Comparison of ENCODE assay signal across 28 cellular contexts in the genomic region with DNA sequence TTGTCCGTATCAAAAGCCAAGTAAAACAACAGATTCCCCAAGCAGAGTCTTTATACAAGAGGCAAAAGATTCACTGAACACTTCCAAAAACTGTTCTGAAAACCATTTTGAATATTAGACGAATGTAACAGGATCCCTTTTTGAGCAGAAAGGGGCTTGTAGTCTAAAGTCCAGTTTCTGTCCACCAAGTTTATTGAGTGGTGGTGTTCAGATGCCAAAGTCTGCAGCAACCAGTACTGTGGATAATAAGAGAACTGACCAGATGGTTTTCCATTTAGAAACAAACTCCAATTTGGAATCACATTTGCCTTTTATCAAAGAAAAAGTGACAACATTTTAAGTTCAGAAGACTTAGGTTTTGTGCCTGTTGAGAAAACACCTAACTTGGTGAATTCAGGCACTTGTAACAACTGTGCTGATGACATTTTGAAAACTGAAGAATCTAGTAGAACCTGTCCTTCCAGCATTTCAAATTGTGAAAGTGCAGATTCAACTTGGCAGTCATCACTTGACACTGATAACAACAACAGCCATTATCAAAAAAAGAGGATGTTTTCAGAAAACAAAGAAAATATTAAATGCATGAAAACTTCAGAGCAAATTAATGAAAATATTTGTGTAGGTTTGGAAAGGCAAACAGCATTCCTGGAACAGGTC.
DNase-seq lines count a peak whose midpoint lies in the region; ATAC-seq and TF ChIP-seq lines count a peak whose summit lies in the region.
"Had no signal": no experiment of that assay in that cellular context is flagged by ENCODE, and none has a peak within 500 bp of the region (broad histone marks: within the 10 kb centered on the region; RNA-seq: fewer than 3 reads in every experiment).

No MANE protein-coding gene starts in this region.

- peaks cover 13% of the 10 kb centered on the region; the same call in 1 of the 2 replicates for H3K4me1 ChIP-seq in Caco-2
- H3K4me1 ChIP-seq in GM23338 (ENCODE audit: insufficient read depth), result no peaks in the 10 kb centered on the region
- H3K4me1 ChIP-seq in foreskin keratinocyte, result no peaks in the 10 kb centered on the region
- peaks cover 2% of the 10 kb centered on the region for H3K4me1 ChIP-seq in parathyroid adenoma
- H3K4me1 ChIP-seq: HAP-1 had no signal

- H3K4me2 ChIP-seq in GM23338 (no peak overlapping the region), parathyroid adenoma (ENCODE audit: low read length) (peak overlapping the region; percentile 65)

- CTCF ChIA-PET in Caco-2 (lab: Charles Lee), result no interaction called here

- H3K36me3 ChIP-seq in Caco-2 (ENCODE audit: control insufficient read depth, insufficient read depth, low read length) (no peaks in the 10 kb centered on the region), GM23338 (ENCODE audit: insufficient read depth) (no peaks in the 10 kb centered on the region), parathyroid adenoma (ENCODE audit: control insufficient read depth, insufficient read depth, low read length) (no peaks in the 10 kb centered on the region)
- H3K36me3 ChIP-seq: HAP-1, heart right ventricle, neutrophil, tibial artery had no signal

- H3K27ac Mint-ChIP-seq in Caco-2 (ENCODE audit: unreplicated experiment) (peak overlapping the region; percentile 58), GM23338 (no peak overlapping the region)
- H3K27ac Mint-ChIP-seq: effector memory CD8-positive, alpha-beta T cell; memory B cell had no signal

- H3K4me3 Mint-ChIP-seq in Caco-2 (ENCODE audit: unreplicated experiment) (no peak overlapping the region), GM23338 (no peak overlapping the region)
- H3K4me3 Mint-ChIP-seq: effector memory CD8-positive, alpha-beta T cell; memory B cell; stimulated activated naive CD8-positive, alpha-beta T cell treated with anti-CD3 and anti-CD28 coated beads, Interleukin-15, amount 100 ng/mL, for 72 hours had no signal

- H3K4me1 Mint-ChIP-seq in Caco-2 (ENCODE audit: low read depth, unreplicated experiment) (peaks cover 16% of the 10 kb centered on the region), GM23338 (peaks cover 12% of the 10 kb centered on the region; the same call in 2 of the 3 replicates)
- H3K4me1 Mint-ChIP-seq: memory B cell had no signal

- no peak overlapping the region for H3K9ac ChIP-seq in parathyroid adenoma

- intact Hi-C loops in Caco-2 (cut with micrococcal nuclease; ENCODE audit: unreplicated experiment), result no loop called here

- DNase-seq in Caco-2 (peak in 1 of 2 experiments; percentile 65), GM23338 (ENCODE audit: low spot score) (peak; percentile 34), foreskin keratinocyte (peak; percentile 13 to 26), SHP77 treated with DMSO at 0.1 percent for 48 hours (lab: John Stamatoyannopoulos, UW) (no peak)
- DNase-seq: activated CD4-positive, alpha-beta T cell treated with anti-CD3 and anti-CD28 coated beads for 4 hours; activated CD8-positive, alpha-beta memory T cell treated with anti-CD3 and anti-CD28 coated beads for 24 hours; activated effector memory CD4-positive, alpha-beta T cell treated with Interleukin-2 at 50 U/mL for 16 hours; caudate nucleus; cortex of kidney; effector memory CD8-positive, alpha-beta T cell; foreskin fibroblast; heart right ventricle; NCI-H1694; NCI-H82; stimulated activated CD8-positive, alpha-beta memory T cell treated with anti-CD3 and anti-CD28 coated beads, Interleukin-4, amount 100 ng/mL, for 48 hours; stimulated activated naive CD8-positive, alpha-beta T cell treated with anti-CD3 and anti-CD28 coated beads, Interleukin-15, amount 100 ng/mL, for 72 hours; T-helper 2 cell; tibial artery had no signal

- no peaks in the 10 kb centered on the region for H3K9me3 ChIP-seq in Caco-2
- no peaks in the 10 kb centered on the region for H3K9me3 ChIP-seq in parathyroid adenoma (ENCODE audit: control insufficient read depth, low read length)
- H3K9me3 ChIP-seq: HAP-1, heart right ventricle, neutrophil, tibial artery had no signal

- H3K79me2 ChIP-seq in GM23338 (replicated peaks; ENCODE audit: insufficient read depth) (no peaks in the 10 kb centered on the region), parathyroid adenoma (no peaks in the 10 kb centered on the region)

- no peaks in the 10 kb centered on the region for H4K20me1 ChIP-seq in GM23338 (replicated peaks; ENCODE audit: insufficient read depth)

- no TSS peak for BruUV-seq in Caco-2 (replicated peaks; lab: Mats Ljungman, UMichigan)

- H3F3A ChIP-seq in GM23338 (replicated peaks; ENCODE audit: low read depth), result no peaks in the 10 kb centered on the region

- H3K27me3 ChIP-seq in Caco-2 (replicated peaks; ENCODE audit: control insufficient read depth, insufficient read depth, low read length), result no peaks in the 10 kb centered on the region
- H3K27me3 ChIP-seq in GM23338 (ENCODE audit: insufficient read depth), result no peaks in the 10 kb centered on the region
- peaks cover 7% of the 10 kb centered on the region for H3K27me3 ChIP-seq in foreskin keratinocyte
- H3K27me3 ChIP-seq in parathyroid adenoma (ENCODE audit: control insufficient read depth, insufficient read depth, low read length), result no peaks in the 10 kb centered on the region
- H3K27me3 ChIP-seq: heart right ventricle, neutrophil, tibial artery had no signal

- peaks cover 3% of the 10 kb centered on the region for H3K27me3 Mint-ChIP-seq in Caco-2 (ENCODE audit: insufficient read depth, unreplicated experiment)
- H3K27me3 Mint-ChIP-seq in GM23338 (ENCODE audit: insufficient read depth, low read depth, poor library complexity), result no peaks in the 10 kb centered on the region
- H3K27me3 Mint-ChIP-seq: stimulated activated naive CD8-positive, alpha-beta T cell treated with anti-CD3 and anti-CD28 coated beads, Interleukin-15, amount 100 ng/mL, for 72 hours had no signal

- no peaks in the 10 kb centered on the region for H3K9me2 ChIP-seq in GM23338 (ENCODE audit: insufficient read depth)

- peaks cover 19% of the 10 kb centered on the region for H3K9me3 Mint-ChIP-seq in Caco-2 (ENCODE audit: unreplicated experiment)
- no peaks in the 10 kb centered on the region for H3K9me3 Mint-ChIP-seq in GM23338
- H3K9me3 Mint-ChIP-seq: effector memory CD8-positive, alpha-beta T cell; memory B cell; stimulated activated naive CD8-positive, alpha-beta T cell treated with anti-CD3 and anti-CD28 coated beads, Interleukin-15, amount 100 ng/mL, for 72 hours had no signal

- H3K36me3 Mint-ChIP-seq in Caco-2 (ENCODE audit: insufficient read depth, unreplicated experiment) (no peaks in the 10 kb centered on the region), GM23338 (ENCODE audit: low read depth) (no peaks in the 10 kb centered on the region)
- H3K36me3 Mint-ChIP-seq: memory B cell had no signal

- TF ChIP-seq CTCF in Caco-2 (IDR thresholded peaks at IDR 0.05; ENCODE audit: insufficient read depth in 1 of 2, low read depth in 1 of 2, low read length in 1 of 2, severe bottlenecking in 1 of 2, unreplicated experiment in 1 of 2) (no peak), GM23338 (conservative IDR thresholded peaks at IDR 0.05; ENCODE audit: low read depth in 2 of 2) (no peak), foreskin keratinocyte (conservative IDR thresholded peaks at IDR 0.05) (no peak), parathyroid adenoma (IDR thresholded peaks at IDR 0.05) (no peak)

- H2AFZ ChIP-seq in GM23338, result no peak overlapping the region
- H2AFZ ChIP-seq in parathyroid adenoma, result peak overlapping the region; percentile 72

- POLR2A ChIA-PET in Caco-2 (lab: Charles Lee), result no interaction called here

- no peak overlapping the region for H3K27ac ChIP-seq in GM23338 (ENCODE audit: low read depth)
- no peak overlapping the region for H3K27ac ChIP-seq in foreskin keratinocyte
- H3K27ac ChIP-seq in parathyroid adenoma, result peak overlapping the region; percentile 70
- H3K27ac ChIP-seq: heart right ventricle, HL-60, neutrophil had no signal

- no peak overlapping the region for H3K4me3 ChIP-seq in Caco-2 (ENCODE audit: low read depth, low read length)
- no peak overlapping the region for H3K4me3 ChIP-seq in GM23338
- H3K4me3 ChIP-seq in parathyroid adenoma (ENCODE audit: low read depth, low read length), result peak overlapping the region; percentile 34
- H3K4me3 ChIP-seq: HAP-1, heart right ventricle, skin epidermis, tibial artery had no signal

- ATAC-seq in GM23338 (no peak), foreskin keratinocyte (no peak), HG03439 (IDR thresholded peaks at IDR 0.05; ENCODE audit: unreplicated experiment) (no peak), HG02610 (IDR thresholded peaks at IDR 0.05; ENCODE audit: unreplicated experiment) (no peak)
- ATAC-seq: effector memory CD8-positive, alpha-beta T cell; esophagus mucosa; heart right ventricle; SK-N-SH treated with all-trans-retinoic acid at 6 μM for 48 hours; stimulated activated naive CD8-positive, alpha-beta T cell treated with anti-CD3 and anti-CD28 coated beads, Interleukin-15, amount 100 ng/mL, for 72 hours had no signal

TF ChIP-seq in GM23338, 12 proteins besides CTCF, POLR2A, EP300 and RAD21:
- TF ChIP-seq, protein P1, sequence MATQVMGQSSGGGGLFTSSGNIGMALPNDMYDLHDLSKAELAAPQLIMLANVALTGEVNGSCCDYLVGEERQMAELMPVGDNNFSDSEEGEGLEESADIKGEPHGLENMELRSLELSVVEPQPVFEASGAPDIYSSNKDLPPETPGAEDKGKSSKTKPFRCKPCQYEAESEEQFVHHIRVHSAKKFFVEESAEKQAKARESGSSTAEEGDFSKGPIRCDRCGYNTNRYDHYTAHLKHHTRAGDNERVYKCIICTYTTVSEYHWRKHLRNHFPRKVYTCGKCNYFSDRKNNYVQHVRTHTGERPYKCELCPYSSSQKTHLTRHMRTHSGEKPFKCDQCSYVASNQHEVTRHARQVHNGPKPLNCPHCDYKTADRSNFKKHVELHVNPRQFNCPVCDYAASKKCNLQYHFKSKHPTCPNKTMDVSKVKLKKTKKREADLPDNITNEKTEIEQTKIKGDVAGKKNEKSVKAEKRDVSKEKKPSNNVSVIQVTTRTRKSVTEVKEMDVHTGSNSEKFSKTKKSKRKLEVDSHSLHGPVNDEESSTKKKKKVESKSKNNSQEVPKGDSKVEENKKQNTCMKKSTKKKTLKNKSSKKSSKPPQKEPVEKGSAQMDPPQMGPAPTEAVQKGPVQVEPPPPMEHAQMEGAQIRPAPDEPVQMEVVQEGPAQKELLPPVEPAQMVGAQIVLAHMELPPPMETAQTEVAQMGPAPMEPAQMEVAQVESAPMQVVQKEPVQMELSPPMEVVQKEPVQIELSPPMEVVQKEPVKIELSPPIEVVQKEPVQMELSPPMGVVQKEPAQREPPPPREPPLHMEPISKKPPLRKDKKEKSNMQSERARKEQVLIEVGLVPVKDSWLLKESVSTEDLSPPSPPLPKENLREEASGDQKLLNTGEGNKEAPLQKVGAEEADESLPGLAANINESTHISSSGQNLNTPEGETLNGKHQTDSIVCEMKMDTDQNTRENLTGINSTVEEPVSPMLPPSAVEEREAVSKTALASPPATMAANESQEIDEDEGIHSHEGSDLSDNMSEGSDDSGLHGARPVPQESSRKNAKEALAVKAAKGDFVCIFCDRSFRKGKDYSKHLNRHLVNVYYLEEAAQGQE (IDR thresholded peaks at IDR 0.05; ENCODE audit: unreplicated experiment), result no peak
